In genomic region chr20:45251884-45252571, GRCh38 we compare ENCODE assay signal across 1 cellular context.
TF ChIP-seq lines count a peak whose summit lies in the region.

No MANE protein-coding gene starts in this region.

TF ChIP-seq in IMR-90, 13 proteins besides CTCF, POLR2A, EP300 and RAD21:
- TF ChIP-seq MXI1 (IDR thresholded peaks at IDR 0.05; ENCODE audit: borderline replicate concordance, low read depth, low read length) (no peak), MAFK (IDR thresholded peaks at IDR 0.05; ENCODE audit: low read depth, low read length) (peak; percentile 83)
